In the genomic region with DNA sequence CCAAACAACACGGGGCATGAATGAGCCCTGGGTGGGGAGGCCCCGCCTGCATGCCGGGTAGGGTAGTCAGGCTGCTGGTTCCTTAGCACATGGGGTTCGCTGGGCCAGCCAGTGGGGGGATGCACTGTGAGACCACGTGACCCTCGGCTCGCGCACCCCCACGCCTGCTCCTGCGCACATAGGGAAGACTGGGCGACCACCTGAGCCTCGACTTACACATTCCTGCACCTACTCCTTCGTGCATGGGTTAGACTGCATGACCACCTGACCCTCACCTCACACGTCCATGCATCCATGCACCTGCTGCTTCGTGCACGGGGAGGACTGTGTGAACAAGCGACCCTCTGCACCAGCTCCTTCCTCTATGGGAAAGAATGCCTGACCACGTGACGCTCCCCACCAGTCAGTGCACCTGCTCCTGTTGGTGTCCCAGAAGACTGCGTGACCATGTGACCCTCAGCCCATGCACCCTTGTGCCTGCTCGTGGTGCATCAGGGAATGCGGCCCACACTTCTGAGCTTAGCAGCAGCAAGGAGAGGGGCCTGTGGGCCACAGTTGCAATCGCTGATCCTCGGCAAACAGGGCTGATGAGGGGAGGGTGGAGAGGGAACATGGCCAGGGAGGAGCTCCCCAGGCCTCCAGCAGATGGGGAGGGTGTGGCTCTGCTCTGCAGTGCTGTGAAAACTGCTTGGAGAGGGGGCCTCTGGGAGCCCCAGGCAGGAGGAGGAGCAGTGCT, we compare ENCODE assay signal across 1 cellular context.
TF ChIP-seq lines count a peak whose summit lies in the region.

No MANE protein-coding gene starts in this region.

TF ChIP-seq in GM23338, 12 proteins besides CTCF, POLR2A, EP300 and RAD21 (continued from another document):
- TF ChIP-seq, protein P1, sequence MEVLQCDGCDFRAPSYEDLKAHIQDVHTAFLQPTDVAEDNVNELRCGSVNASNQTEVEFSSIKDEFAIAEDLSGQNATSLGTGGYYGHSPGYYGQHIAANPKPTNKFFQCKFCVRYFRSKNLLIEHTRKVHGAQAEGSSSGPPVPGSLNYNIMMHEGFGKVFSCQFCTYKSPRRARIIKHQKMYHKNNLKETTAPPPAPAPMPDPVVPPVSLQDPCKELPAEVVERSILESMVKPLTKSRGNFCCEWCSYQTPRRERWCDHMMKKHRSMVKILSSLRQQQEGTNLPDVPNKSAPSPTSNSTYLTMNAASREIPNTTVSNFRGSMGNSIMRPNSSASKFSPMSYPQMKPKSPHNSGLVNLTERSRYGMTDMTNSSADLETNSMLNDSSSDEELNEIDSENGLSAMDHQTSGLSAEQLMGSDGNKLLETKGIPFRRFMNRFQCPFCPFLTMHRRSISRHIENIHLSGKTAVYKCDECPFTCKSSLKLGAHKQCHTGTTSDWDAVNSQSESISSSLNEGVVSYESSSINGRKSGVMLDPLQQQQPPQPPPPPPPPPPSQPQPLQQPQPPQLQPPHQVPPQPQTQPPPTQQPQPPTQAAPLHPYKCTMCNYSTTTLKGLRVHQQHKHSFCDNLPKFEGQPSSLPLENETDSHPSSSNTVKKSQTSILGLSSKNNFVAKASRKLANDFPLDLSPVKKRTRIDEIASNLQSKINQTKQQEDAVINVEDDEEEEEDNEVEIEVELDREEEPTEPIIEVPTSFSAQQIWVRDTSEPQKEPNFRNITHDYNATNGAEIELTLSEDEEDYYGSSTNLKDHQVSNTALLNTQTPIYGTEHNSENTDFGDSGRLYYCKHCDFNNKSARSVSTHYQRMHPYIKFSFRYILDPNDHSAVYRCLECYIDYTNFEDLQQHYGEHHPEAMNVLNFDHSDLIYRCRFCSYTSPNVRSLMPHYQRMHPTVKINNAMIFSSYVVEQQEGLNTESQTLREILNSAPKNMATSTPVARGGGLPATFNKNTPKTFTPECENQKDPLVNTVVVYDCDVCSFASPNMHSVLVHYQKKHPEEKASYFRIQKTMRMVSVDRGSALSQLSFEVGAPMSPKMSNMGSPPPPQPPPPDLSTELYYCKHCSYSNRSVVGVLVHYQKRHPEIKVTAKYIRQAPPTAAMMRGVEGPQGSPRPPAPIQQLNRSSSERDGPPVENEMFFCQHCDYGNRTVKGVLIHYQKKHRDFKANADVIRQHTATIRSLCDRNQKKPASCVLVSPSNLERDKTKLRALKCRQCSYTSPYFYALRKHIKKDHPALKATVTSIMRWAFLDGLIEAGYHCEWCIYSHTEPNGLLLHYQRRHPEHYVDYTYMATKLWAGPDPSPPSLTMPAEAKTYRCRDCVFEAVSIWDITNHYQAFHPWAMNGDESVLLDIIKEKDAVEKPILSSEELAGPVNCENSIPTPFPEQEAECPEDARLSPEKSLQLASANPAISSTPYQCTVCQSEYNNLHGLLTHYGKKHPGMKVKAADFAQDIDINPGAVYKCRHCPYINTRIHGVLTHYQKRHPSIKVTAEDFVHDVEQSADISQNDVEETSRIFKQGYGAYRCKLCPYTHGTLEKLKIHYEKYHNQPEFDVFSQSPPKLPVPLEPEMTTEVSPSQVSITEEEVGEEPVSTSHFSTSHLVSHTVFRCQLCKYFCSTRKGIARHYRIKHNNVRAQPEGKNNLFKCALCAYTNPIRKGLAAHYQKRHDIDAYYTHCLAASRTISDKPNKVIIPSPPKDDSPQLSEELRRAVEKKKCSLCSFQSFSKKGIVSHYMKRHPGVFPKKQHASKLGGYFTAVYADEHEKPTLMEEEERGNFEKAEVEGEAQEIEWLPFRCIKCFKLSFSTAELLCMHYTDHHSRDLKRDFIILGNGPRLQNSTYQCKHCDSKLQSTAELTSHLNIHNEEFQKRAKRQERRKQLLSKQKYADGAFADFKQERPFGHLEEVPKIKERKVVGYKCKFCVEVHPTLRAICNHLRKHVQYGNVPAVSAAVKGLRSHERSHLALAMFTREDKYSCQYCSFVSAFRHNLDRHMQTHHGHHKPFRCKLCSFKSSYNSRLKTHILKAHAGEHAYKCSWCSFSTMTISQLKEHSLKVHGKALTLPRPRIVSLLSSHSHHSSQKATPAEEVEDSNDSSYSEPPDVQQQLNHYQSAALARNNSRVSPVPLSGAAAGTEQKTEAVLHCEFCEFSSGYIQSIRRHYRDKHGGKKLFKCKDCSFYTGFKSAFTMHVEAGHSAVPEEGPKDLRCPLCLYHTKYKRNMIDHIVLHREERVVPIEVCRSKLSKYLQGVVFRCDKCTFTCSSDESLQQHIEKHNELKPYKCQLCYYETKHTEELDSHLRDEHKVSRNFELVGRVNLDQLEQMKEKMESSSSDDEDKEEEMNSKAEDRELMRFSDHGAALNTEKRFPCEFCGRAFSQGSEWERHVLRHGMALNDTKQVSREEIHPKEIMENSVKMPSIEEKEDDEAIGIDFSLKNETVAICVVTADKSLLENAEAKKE (CRISPR knock-in tag; IDR thresholded peaks at IDR 0.05), result no peak
- no peak for TF ChIP-seq ZNF114 (CRISPR knock-in tag; IDR thresholded peaks at IDR 0.05)
- no peak for TF ChIP-seq CREB1 (CRISPR knock-in tag; IDR thresholded peaks at IDR 0.05; ENCODE audit: low read depth)
- TF ChIP-seq STAT1 (IDR thresholded peaks at IDR 0.05; ENCODE audit: unreplicated experiment), result no peak
- TF ChIP-seq EZH2 (IDR thresholded peaks at IDR 0.05; ENCODE audit: low read depth, unreplicated experiment), result no peak
- no peak for TF ChIP-seq JUNB (IDR thresholded peaks at IDR 0.05; ENCODE audit: unreplicated experiment)
